Comparison of ENCODE assay signal across 25 cellular contexts in the genomic region with DNA sequence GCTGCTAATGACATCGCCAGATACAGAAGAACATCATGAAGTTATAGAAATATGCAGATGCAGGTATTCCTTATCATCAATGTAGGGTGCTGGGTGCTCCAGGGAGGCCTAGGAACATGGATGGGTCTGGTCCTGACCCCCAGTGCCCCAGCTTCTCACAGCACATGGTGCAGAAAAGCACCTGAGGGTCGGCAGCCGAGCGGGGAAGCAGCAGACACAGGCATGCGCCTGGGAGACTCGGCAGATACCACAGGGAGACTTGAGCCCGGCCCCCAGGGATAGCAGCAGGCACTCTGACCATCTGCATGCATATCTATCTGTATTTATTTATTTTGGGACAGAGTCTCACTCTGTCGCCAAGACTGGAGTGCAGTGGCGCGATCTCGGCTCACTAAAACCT. TPM values are rescaled to one million over a fixed set of nuclear protein-coding genes. Genes with fewer than 3 reads are reported as not detected.
DNase-seq lines count a peak whose midpoint lies in the region; ATAC-seq and TF ChIP-seq lines count a peak whose summit lies in the region.
"Had no signal": no experiment of that assay in that cellular context is flagged by ENCODE, and none has a peak within 500 bp of the region (broad histone marks: within the 10 kb centered on the region; RNA-seq: fewer than 3 reads in every experiment).

No MANE protein-coding gene starts in this region.

- H3K27me3 ChIP-seq in right atrium auricular region: no peaks in the 10 kb centered on the region
- no peaks in the 10 kb centered on the region for H3K27me3 ChIP-seq in lung (ENCODE audit: control insufficient read depth, insufficient read depth)
- no peaks in the 10 kb centered on the region for H3K27me3 ChIP-seq in vagina
- H3K27me3 ChIP-seq: BE2C had no signal

- H3K36me3 Mint-ChIP-seq in MCF 10A (ENCODE audit: insufficient read depth, unreplicated experiment): no peaks in the 10 kb centered on the region
- H3K36me3 Mint-ChIP-seq: CD4-positive, alpha-beta memory T cell had no signal

- H3K36me3 ChIP-seq in right atrium auricular region (no peaks in the 10 kb centered on the region), lung (ENCODE audit: control insufficient read depth in 2 of 2, insufficient read depth in 2 of 2, low read length in 2 of 2) (no peaks in the 10 kb centered on the region), vagina (no peaks in the 10 kb centered on the region)
- H3K36me3 ChIP-seq: BE2C had no signal

- H3K27ac ChIP-seq in right atrium auricular region (no peak overlapping the region), coronary artery (no peak overlapping the region), lung (ENCODE audit: low read depth in 1 of 2, low read length in 1 of 2) (no peak overlapping the region), vagina (no peak overlapping the region)
- H3K27ac ChIP-seq: KMS-11 had no signal

- CTCF ChIA-PET in MCF 10A (lab: Yijun Ruan, JAX): interaction anchor here (0.6 to 7.7 kb wide), 6 partner anchors 66 to 387 kb away, joined by 3 to 88 read pairs (median 4); a partner anchor contains a TSS

- H3K4me1 Mint-ChIP-seq in MCF 10A (ENCODE audit: insufficient read depth, unreplicated experiment): peaks cover 16% of the 10 kb centered on the region

- no peak overlapping the region for H3K4me3 Mint-ChIP-seq in MCF 10A (ENCODE audit: unreplicated experiment)
- H3K4me3 Mint-ChIP-seq: CD4-positive, alpha-beta memory T cell had no signal

- POLR2A ChIA-PET in MCF 10A (lab: Yijun Ruan, JAX): interaction anchor here (2.0 to 2.9 kb wide), 2 partner anchors 66 to 104 kb away, joined by 9 to 12 read pairs; no protein-coding TSS in a partner anchor

- no peaks in the 10 kb centered on the region for H3K9me3 Mint-ChIP-seq in MCF 10A (ENCODE audit: unreplicated experiment)

- H3K27me3 Mint-ChIP-seq in MCF 10A (ENCODE audit: insufficient read depth, unreplicated experiment): no peaks in the 10 kb centered on the region

- TF ChIP-seq POLR2A in vagina (IDR thresholded peaks at IDR 0.05): no peak

- H3K4me1 ChIP-seq in right atrium auricular region (peaks cover 0 to 9% of the 10 kb centered on the region in 2 donors), lung (ENCODE audit: control insufficient read depth in 2 of 2, insufficient read depth in 2 of 2, low read length in 2 of 2) (peaks cover 0 to 7% of the 10 kb centered on the region in 2 donors), vagina (peaks cover 10% of the 10 kb centered on the region)
- H3K4me1 ChIP-seq: BE2C had no signal

- no peak for ATAC-seq in Right ventricle myocardium superior (ENCODE audit: poor library complexity)
- ATAC-seq in lung (ENCODE audit: insufficient read depth, low FRiP score): no peak
- ATAC-seq in GM21381 (IDR thresholded peaks at IDR 0.05; ENCODE audit: unreplicated experiment): no peak

- peak; percentile 26 for DNase-seq in right atrium auricular region (ENCODE audit: low spot score)
- no peak for DNase-seq in Right ventricle myocardium superior
- peak; percentile 66 for DNase-seq in coronary artery (ENCODE audit: low spot score)
- peak; percentile 16 for DNase-seq in lung (ENCODE audit: low spot score)
- peak; percentile 19 to 64 for DNase-seq in vagina (ENCODE audit: extremely low spot score in 2 of 2)
- DNase-seq in MCF 10A (ENCODE audit: unreplicated experiment): no peak
- no peak for DNase-seq in Kasumi-1 (lab: John Stamatoyannopoulos, UW)
- DNase-seq: BE2C; Caco-2; CD4-positive, alpha-beta memory T cell; DND-41; GOT3; HCEC 1CT; IMR-90; NCI-H1694; NCI-H2081; NCI-H2171; NCI-H345; NCI-H524; NCI-H774; RPMI8226; SHP77 treated with DMSO at 0.1 percent for 48 hours; SK-N-SH had no signal

- WGBS in lung, 2 donors: 81 to 93% methylated on average over 11 of the region's 11 CpGs

- H3K9me3 ChIP-seq in right atrium auricular region (no peaks in the 10 kb centered on the region), lung (ENCODE audit: control insufficient read depth in 2 of 2, insufficient read depth in 1 of 2, low read length in 1 of 2) (peaks cover 0 to 4% of the 10 kb centered on the region in 2 donors), vagina (no peaks in the 10 kb centered on the region)
- H3K9me3 ChIP-seq: BE2C, SK-N-SH had no signal

- no peak overlapping the region for H3K27ac Mint-ChIP-seq in MCF 10A (ENCODE audit: low read depth, unreplicated experiment)

- no peak for TF ChIP-seq CTCF in right atrium auricular region (IDR thresholded peaks at IDR 0.05)
- no peak for TF ChIP-seq CTCF in coronary artery (IDR thresholded peaks at IDR 0.05)
- no peak for TF ChIP-seq CTCF in lung (IDR thresholded peaks at IDR 0.05; ENCODE audit: control extremely low read depth, extremely low read depth)
- no peak for TF ChIP-seq CTCF in vagina (IDR thresholded peaks at IDR 0.05)
- no peak for TF ChIP-seq CTCF in MCF 10A (IDR thresholded peaks at IDR 0.05; ENCODE audit: unreplicated experiment)

- H3K4me3 ChIP-seq in right atrium auricular region: no peak overlapping the region
- H3K4me3 ChIP-seq in coronary artery: no peak overlapping the region
- H3K4me3 ChIP-seq in lung: no peak overlapping the region
- no peak overlapping the region for H3K4me3 ChIP-seq in vagina

- no TSS peak for BruUV-seq in MCF 10A (replicated peaks; lab: Mats Ljungman, UMichigan)

- intact Hi-C loops in Right ventricle myocardium superior (cut with DNase I): no loop called here
- intact Hi-C loops in vagina (cut with DNase I): loop anchor here (5.0 kb wide), 1 partner anchor 387 kb away; no protein-coding TSS in a partner anchor
- intact Hi-C loops in MCF 10A (cut with micrococcal nuclease): no loop called here

RNA-seq across cellular contexts. Expression of a gene that starts 43.2 kb away (rescaled TPM):
- total RNA-seq in right atrium auricular region (10 to 100 TPM in 1 of 2 donors, 1 to 10 TPM in 1; 7.6 to 11.9 TPM), Right ventricle myocardium superior (10.3 TPM), lung (10 to 100 TPM; 20.0 to 22.8 TPM), vagina (21.1 TPM), MCF 10A (2022) (14.2 and 25.1 TPM in 2 replicates)
- 10 to 100 TPM; 19.5 to 36.0 TPM for polyA plus RNA-seq in lung

Comparison
In these comparisons a context has a peak if more than half of its experiments do, and no peak if none do; other contexts are left out.
1. DNase-seq: peak in right atrium auricular region (single experiment), coronary artery (single experiment), lung (single experiment) and vagina (2 of 2); none in Right ventricle myocardium superior (single experiment), MCF 10A (single experiment) and Kasumi-1 (0 of 2).